Comparison of ENCODE assay signal across 21 cellular contexts in the genomic region with DNA sequence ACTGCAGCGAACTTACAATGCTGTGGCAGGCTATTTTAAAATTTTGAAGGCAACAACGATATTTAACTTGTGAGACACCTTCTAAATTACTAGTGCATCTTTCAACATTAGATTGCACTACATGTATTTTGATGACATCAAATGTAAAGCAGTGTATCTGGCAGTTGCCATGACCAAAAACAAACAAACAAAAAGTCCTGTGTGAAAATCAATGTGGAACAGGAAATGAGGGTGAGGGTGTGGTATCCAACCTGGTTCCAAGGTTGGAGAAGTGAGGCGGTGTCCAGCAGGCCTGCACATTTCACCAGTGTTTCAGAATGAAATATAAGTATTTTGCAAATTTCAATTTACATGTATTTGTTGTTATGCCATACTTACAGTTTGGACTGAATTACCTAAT.
DNase-seq lines count a peak whose midpoint lies in the region; ATAC-seq, FAIRE-seq and TF ChIP-seq lines count a peak whose summit lies in the region.
"Had no signal": no experiment of that assay in that cellular context is flagged by ENCODE, and none has a peak within 500 bp of the region (broad histone marks: within the 10 kb centered on the region; RNA-seq: fewer than 3 reads in every experiment).

No MANE protein-coding gene starts in this region.

- H3K9me3 Mint-ChIP-seq in nephron progenitor cell: no peaks in the 10 kb centered on the region
- H3K9me3 Mint-ChIP-seq: activated CD4-positive, alpha-beta T cell treated with anti-CD3 and anti-CD28 coated beads, Interleukin-2, amount 10 ng/mL, durations not matched to agents 7 days and 5 days; activated naive CD4-positive, alpha-beta T cell treated with anti-CD3 and anti-CD28 coated beads, Interleukin-2, amount 50 U/mL, for 24 hours; type B pancreatic cell had no signal

- dilution Hi-C loops in mammary epithelial cell (cut with HindIII; ENCODE audit: low sequenced_read_pairs): no loop called here

- H3K79me2 ChIP-seq in MM.1S (ENCODE audit: low read length) (no peaks in the 10 kb centered on the region), mammary epithelial cell (ENCODE audit: insufficient read depth, low read length) (no peaks in the 10 kb centered on the region), OCI-LY7 (ENCODE audit: insufficient read depth, low read depth, low read length) (no peaks in the 10 kb centered on the region)

- H3K9me3 ChIP-seq in A549 (0 out of 3 replicates have a peak, but pooled peaks cover 19% of the 10 kb centered on the region), MM.1S (replicated peaks; ENCODE audit: insufficient read depth, low read length) (no peaks in the 10 kb centered on the region), mammary epithelial cell (replicated peaks; ENCODE audit: insufficient read depth, low read length) (no peaks in the 10 kb centered on the region), OCI-LY7 (ENCODE audit: low read length) (no peaks in the 10 kb centered on the region)
- H3K9me3 ChIP-seq: gastrocnemius medialis had no signal

- no peak for TF ChIP-seq EP300 in A549 (IDR thresholded peaks at IDR 0.05)

- peak; percentile 63 for FAIRE-seq in A549 (lab: Jason Lieb, UNC)
- FAIRE-seq: H54, RCC 7860 had no signal

- no peak overlapping the region for H3K4me2 ChIP-seq in A549
- peak overlapping the region; percentile 17; the same call in 1 of the 2 replicates for H3K4me2 ChIP-seq in MM.1S (ENCODE audit: low read depth, low read length)
- no peak overlapping the region for H3K4me2 ChIP-seq in mammary epithelial cell (ENCODE audit: insufficient read depth, low read depth, low read length)
- no peak overlapping the region for H3K4me2 ChIP-seq in OCI-LY7 (ENCODE audit: low read length)

- H3K4me1 ChIP-seq in A549 (no peaks in the 10 kb centered on the region), MM.1S (ENCODE audit: low read length) (peaks cover 14% of the 10 kb centered on the region), mammary epithelial cell (ENCODE audit: insufficient read depth, low read length) (no peaks in the 10 kb centered on the region), OCI-LY7 (ENCODE audit: insufficient read depth, low read length, poor library complexity, severe bottlenecking) (no peaks in the 10 kb centered on the region)
- H3K4me1 ChIP-seq: gastrocnemius medialis had no signal

- no peak overlapping the region for H3K4me3 Mint-ChIP-seq in nephron progenitor cell
- H3K4me3 Mint-ChIP-seq: activated CD4-positive, alpha-beta T cell treated with anti-CD3 and anti-CD28 coated beads, Interleukin-2, amount 10 ng/mL, durations not matched to agents 7 days and 5 days; activated naive CD4-positive, alpha-beta T cell treated with anti-CD3 and anti-CD28 coated beads, Interleukin-2, amount 50 U/mL, for 24 hours; stimulated activated effector memory CD8-positive, alpha-beta T cell treated with anti-CD3 and anti-CD28 coated beads, Interleukin-12 subunit alpha, Interleukin-12 subunit beta, amount 100 ng/mL, for 72 hours; type B pancreatic cell had no signal

- POLR2A ChIA-PET in A549 (lab: Yijun Ruan, JAX) (no interaction called here), OCI-LY7 (lab: Charles Lee) (no interaction called here)

- no peaks in the 10 kb centered on the region for H3K36me3 Mint-ChIP-seq in nephron progenitor cell (ENCODE audit: low read depth)
- H3K36me3 Mint-ChIP-seq: activated naive CD4-positive, alpha-beta T cell treated with anti-CD3 and anti-CD28 coated beads, Interleukin-2, amount 50 U/mL, for 24 hours; stimulated activated effector memory CD8-positive, alpha-beta T cell treated with anti-CD3 and anti-CD28 coated beads, Interleukin-12 subunit alpha, Interleukin-12 subunit beta, amount 100 ng/mL, for 72 hours; type B pancreatic cell had no signal

- H3K36me3 ChIP-seq in MM.1S (replicated peaks; ENCODE audit: insufficient read depth, low read length) (no peaks in the 10 kb centered on the region), mammary epithelial cell (ENCODE audit: insufficient read depth, low read length) (no peaks in the 10 kb centered on the region), OCI-LY7 (ENCODE audit: insufficient read depth, low read length) (no peaks in the 10 kb centered on the region)
- H3K36me3 ChIP-seq: gastrocnemius medialis had no signal

- H3K27ac ChIP-seq in A549: no peak overlapping the region
- peak overlapping the region; percentile 28; the same call in 1 of the 2 replicates for H3K27ac ChIP-seq in MM.1S (ENCODE audit: low read length)
- H3K27ac ChIP-seq in mammary epithelial cell (ENCODE audit: insufficient read depth, low read depth, low read length): no peak overlapping the region
- H3K27ac ChIP-seq in OCI-LY7 (ENCODE audit: low read depth, low read length, poor library complexity, severe bottlenecking): no peak overlapping the region
- H3K27ac ChIP-seq: gastrocnemius medialis had no signal

- BruUV-seq in mammary epithelial cell (replicated peaks; lab: Mats Ljungman, UMichigan): no TSS peak
- no TSS peak for BruUV-seq in OCI-LY7 (replicated peaks; lab: Mats Ljungman, UMichigan)

- no peaks in the 10 kb centered on the region for H3K4me1 Mint-ChIP-seq in nephron progenitor cell
- H3K4me1 Mint-ChIP-seq: activated CD4-positive, alpha-beta T cell treated with anti-CD3 and anti-CD28 coated beads, Interleukin-2, amount 10 ng/mL, durations not matched to agents 7 days and 5 days; activated naive CD4-positive, alpha-beta T cell treated with anti-CD3 and anti-CD28 coated beads, Interleukin-2, amount 50 U/mL, for 24 hours; stimulated activated effector memory CD8-positive, alpha-beta T cell treated with anti-CD3 and anti-CD28 coated beads, Interleukin-12 subunit alpha, Interleukin-12 subunit beta, amount 100 ng/mL, for 72 hours had no signal

- H4K20me1 ChIP-seq in MM.1S (ENCODE audit: insufficient read depth, low read length): no peaks in the 10 kb centered on the region
- H4K20me1 ChIP-seq in mammary epithelial cell (ENCODE audit: insufficient read depth, low read length): no peaks in the 10 kb centered on the region
- no peaks in the 10 kb centered on the region for H4K20me1 ChIP-seq in OCI-LY7 (ENCODE audit: insufficient read depth, low read length)

- no peak for TF ChIP-seq POLR2A in A549 (IDR thresholded peaks at IDR 0.05; ENCODE audit: low read length)

- DNase-seq in A549 (ENCODE audit: low read depth in 1 of 2, low spot score in 1 of 2) (peak in 1 of 2 experiments; percentile 33), COR-L47 (lab: John Stamatoyannopoulos, UW) (peak; percentile 27), MM.1S (no peak), mammary epithelial cell (peak; percentile 34), nephron progenitor cell (no peak), KBM-7 (no peak), OCI-LY7 (ENCODE audit: low spot score) (no peak)
- no peak for DNase-seq in activated CD4-positive, alpha-beta T cell treated with anti-CD3 and anti-CD28 coated beads for 4 hours
- DNase-seq: activated CD4-positive, alpha-beta T cell treated with anti-CD3 and anti-CD28 coated beads, Interleukin-2, amount 10 ng/mL, durations not matched to agents 7 days and 5 days; amygdala; gastrocnemius medialis; hippocampal formation; NCI-H1436 treated with DMSO at 0.1 percent for 48 hours; NCI-H526; substantia nigra; T1000 had no signal

- H2AFZ ChIP-seq in MM.1S (ENCODE audit: low read length) (no peak overlapping the region), mammary epithelial cell (ENCODE audit: low read depth, low read length) (no peak overlapping the region), OCI-LY7 (ENCODE audit: low read length) (no peak overlapping the region)

- H3K27me3 ChIP-seq in MM.1S (replicated peaks; ENCODE audit: insufficient read depth, low read length) (no peaks in the 10 kb centered on the region), mammary epithelial cell (ENCODE audit: insufficient read depth, low read length) (no peaks in the 10 kb centered on the region)
- H3K27me3 ChIP-seq: gastrocnemius medialis had no signal

- H3K9ac ChIP-seq in MM.1S (ENCODE audit: low read length): no peak overlapping the region
- H3K9ac ChIP-seq in mammary epithelial cell (ENCODE audit: insufficient read depth, low read length): no peak overlapping the region

- TF ChIP-seq RAD21 in A549 (conservative IDR thresholded peaks at IDR 0.05 in 1 of 2, IDR thresholded peaks at IDR 0.05 in 1 of 2): no peak

- H3K4me3 ChIP-seq in A549: no peak overlapping the region
- no peak overlapping the region for H3K4me3 ChIP-seq in MM.1S (ENCODE audit: low read length)
- no peak overlapping the region for H3K4me3 ChIP-seq in mammary epithelial cell (replicated peaks in 1 of 3; ENCODE audit: insufficient read depth in 1 of 3, low read depth in 2 of 3, low read length in 3 of 3)
- no peak overlapping the region for H3K4me3 ChIP-seq in OCI-LY7 (ENCODE audit: low read depth, low read length, poor library complexity, severe bottlenecking)
- H3K4me3 ChIP-seq: gastrocnemius medialis had no signal

- in situ Hi-C loops in mammary epithelial cell (cut with MboI; ENCODE audit: low sequenced_read_pairs in 2 of 2) (loop anchor here (10.0 kb wide), 2 partner anchors 258 to 348 kb away; no protein-coding TSS in a partner anchor), KBM-7 (cut with MboI; ENCODE audit: low pct_unique_long_range_greater_than_20kb, low sequenced_read_pairs) (no loop called here)

- intact Hi-C loops in mammary epithelial cell (cut with micrococcal nuclease) (no loop called here), OCI-LY7 (cut with micrococcal nuclease; ENCODE audit: unreplicated experiment) (no loop called here)

- CTCF ChIA-PET in A549 (lab: Yijun Ruan, JAX): interaction anchor here (1.0 to 4.3 kb wide), 3 partner anchors 8 to 13 kb away, joined by 3 to 55 read pairs (median 3); no protein-coding TSS in a partner anchor
- CTCF ChIA-PET in mammary epithelial cell (lab: Charles Lee; ENCODE audit: low non-redundant PET): no interaction called here
- CTCF ChIA-PET in OCI-LY7 (lab: Charles Lee; ENCODE audit: unreplicated experiment): no interaction called here

- no peaks in the 10 kb centered on the region for H3F3A ChIP-seq in MM.1S (ENCODE audit: insufficient read depth, low read length)

- no peak for TF ChIP-seq CTCF in A549 (IDR thresholded peaks at IDR 0.05)
- TF ChIP-seq CTCF in MM.1S (IDR thresholded peaks at IDR 0.05; ENCODE audit: low read length): no peak
- no peak for TF ChIP-seq CTCF in mammary epithelial cell (conservative IDR thresholded peaks at IDR 0.05 in 1 of 2, IDR thresholded peaks at IDR 0.05 in 1 of 2; ENCODE audit: extremely low read depth in 1 of 2, insufficient read depth in 1 of 2, low read depth in 1 of 2, low read length in 2 of 2)
- no peak for TF ChIP-seq CTCF in nephron progenitor cell (IDR thresholded peaks at IDR 0.05)
- TF ChIP-seq CTCF in OCI-LY7 (conservative IDR thresholded peaks at IDR 0.05; ENCODE audit: low read length): no peak

- ATAC-seq in A549: no peak
- ATAC-seq: gastrocnemius medialis; stimulated activated effector memory CD8-positive, alpha-beta T cell treated with anti-CD3 and anti-CD28 coated beads, Interleukin-12 subunit alpha, Interleukin-12 subunit beta, amount 100 ng/mL, for 72 hours had no signal

- no peaks in the 10 kb centered on the region for H3K9me2 ChIP-seq in MM.1S (replicated peaks; ENCODE audit: insufficient read depth, low read length)
- no peaks in the 10 kb centered on the region for H3K9me2 ChIP-seq in OCI-LY7 (ENCODE audit: insufficient read depth, low read length)

- H3K27me3 Mint-ChIP-seq in nephron progenitor cell (ENCODE audit: low read depth, poor library complexity): peaks cover 3% of the 10 kb centered on the region
- H3K27me3 Mint-ChIP-seq: activated CD4-positive, alpha-beta T cell treated with anti-CD3 and anti-CD28 coated beads, Interleukin-2, amount 10 ng/mL, durations not matched to agents 7 days and 5 days; type B pancreatic cell had no signal

- no peak overlapping the region for H3K27ac Mint-ChIP-seq in nephron progenitor cell
- H3K27ac Mint-ChIP-seq: activated CD4-positive, alpha-beta T cell treated with anti-CD3 and anti-CD28 coated beads, Interleukin-2, amount 10 ng/mL, durations not matched to agents 7 days and 5 days; activated naive CD4-positive, alpha-beta T cell treated with anti-CD3 and anti-CD28 coated beads, Interleukin-2, amount 50 U/mL, for 24 hours; stimulated activated effector memory CD8-positive, alpha-beta T cell treated with anti-CD3 and anti-CD28 coated beads, Interleukin-12 subunit alpha, Interleukin-12 subunit beta, amount 100 ng/mL, for 72 hours; type B pancreatic cell had no signal

- 22% methylated on average over 3 of the region's 3 CpGs for WGBS in A549 (ENCODE audit: missing lambda C conversion rate)
- 65% methylated on average over 3 of the region's 3 CpGs for WGBS in mammary epithelial cell (ENCODE audit: low coverage, missing lambda C conversion rate)

Comparison
In these comparisons a context has a peak if more than half of its experiments do, and no peak if none do; other contexts are left out.
1. DNase-seq: peak in COR-L47 (single experiment) and mammary epithelial cell (single experiment); none in MM.1S (single experiment), nephron progenitor cell (single experiment), KBM-7 (single experiment), activated CD4-positive, alpha-beta T cell treated with anti-CD3 and anti-CD28 coated beads for 4 hours (0 of 2) and OCI-LY7 (single experiment).